9 cellular contexts compared by ENCODE assay signal in genomic region chr7:2104716-2105115, GRCh38.
DNase-seq lines count a peak whose midpoint lies in the region; ATAC-seq and TF ChIP-seq lines count a peak whose summit lies in the region.
"Had no signal": no experiment of that assay in that cellular context is flagged by ENCODE, and none has a peak within 500 bp of the region (broad histone marks: within the 10 kb centered on the region; RNA-seq: fewer than 3 reads in every experiment).

No MANE protein-coding gene starts in this region.

- H3K27me3 Mint-ChIP-seq in T-helper 17 cell (no peaks in the 10 kb centered on the region), glutamatergic neuron (ENCODE audit: unreplicated experiment) (peaks cover 23% of the 10 kb centered on the region)
- no peaks in the 10 kb centered on the region for H3K27me3 Mint-ChIP-seq in activated T-helper 2 cell treated with anti-CD3 and anti-CD28 coated beads, Interferon-gamma antibody, Interleukin-2, Interleukin-4, amounts not matched to agents 10 μg/mL and 5 μg/mL and 100 μg/mL, durations not matched to agents 14 hours and 24 hours and 36 hours (ENCODE audit: low read depth)

- POLR2A ChIA-PET in SK-N-SH (lab: Yijun Ruan, JAX): interaction anchor here (0.6 to 1.4 kb wide), 5 partner anchors 22 to 391 kb away, joined by 3 to 4 read pairs (median 3); partner anchors contain the start of gene EIF3B

- H4K20me1 ChIP-seq in SK-N-SH (ENCODE audit: insufficient read depth): no peaks in the 10 kb centered on the region

- ATAC-seq in SK-N-SH treated with all-trans-retinoic acid at 6 μM for 48 hours: no peak
- no peak for ATAC-seq in T-helper 17 cell
- no peak for ATAC-seq in stimulated activated effector memory CD8-positive, alpha-beta T cell treated with anti-CD3 and anti-CD28 coated beads, Interleukin-12 subunit alpha, Interleukin-12 subunit beta, amount 100 ng/mL, for 72 hours
- ATAC-seq in GM19452 (IDR thresholded peaks at IDR 0.05; ENCODE audit: unreplicated experiment): no peak

- no peak for TF ChIP-seq RAD21 in SK-N-SH (IDR thresholded peaks at IDR 0.05; ENCODE audit: low read length)

- H3K27ac Mint-ChIP-seq in T-helper 17 cell (peak overlapping the region; percentile 29), glutamatergic neuron (ENCODE audit: unreplicated experiment) (peak overlapping the region; percentile 92)
- H3K27ac Mint-ChIP-seq in stimulated activated effector memory CD8-positive, alpha-beta T cell treated with anti-CD3 and anti-CD28 coated beads, Interleukin-12 subunit alpha, Interleukin-12 subunit beta, amount 100 ng/mL, for 72 hours: peak overlapping the region; percentile 65
- H3K27ac Mint-ChIP-seq in activated T-helper 2 cell treated with anti-CD3 and anti-CD28 coated beads, Interferon-gamma antibody, Interleukin-2, Interleukin-4, amounts not matched to agents 10 μg/mL and 5 μg/mL and 100 μg/mL, durations not matched to agents 14 hours and 24 hours and 36 hours: no peak overlapping the region

- H3K9me3 ChIP-seq in SK-N-SH: no peaks in the 10 kb centered on the region
- H3K9me3 ChIP-seq in T-helper 17 cell (ENCODE audit: control insufficient read depth, low read length, poor library complexity, severe bottlenecking): no peaks in the 10 kb centered on the region

- CTCF ChIA-PET in SK-N-SH (lab: Yijun Ruan, JAX): interaction anchor here (0.5 to 4.9 kb wide), 38 partner anchors 9 to 519 kb away, joined by 3 to 24 read pairs (median 4); no protein-coding TSS in a partner anchor

- peaks cover 21% of the 10 kb centered on the region for H3K9me3 Mint-ChIP-seq in glutamatergic neuron (ENCODE audit: unreplicated experiment)
- H3K9me3 Mint-ChIP-seq in stimulated activated effector memory CD8-positive, alpha-beta T cell treated with anti-CD3 and anti-CD28 coated beads, Interleukin-12 subunit alpha, Interleukin-12 subunit beta, amount 100 ng/mL, for 72 hours: peaks cover 6% of the 10 kb centered on the region
- H3K9me3 Mint-ChIP-seq in activated T-helper 2 cell treated with anti-CD3 and anti-CD28 coated beads, Interferon-gamma antibody, Interleukin-2, Interleukin-4, amounts not matched to agents 10 μg/mL and 5 μg/mL and 100 μg/mL, durations not matched to agents 14 hours and 24 hours and 36 hours: no peaks in the 10 kb centered on the region

- TF ChIP-seq CTCF in SK-N-SH (IDR thresholded peaks at IDR 0.05) (no peak), glutamatergic neuron (IDR thresholded peaks at IDR 0.05; ENCODE audit: partially characterized antibody, unreplicated experiment) (no peak)

- H2AFZ ChIP-seq in SK-N-SH (ENCODE audit: low read depth): no peak overlapping the region

- H3K27ac ChIP-seq in SK-N-SH (ENCODE audit: low read depth in 2 of 2, low read length in 1 of 2): peak overlapping the region; percentile 31 to 91; a peak in 3 of 4 replicates

- no peak overlapping the region for H3K9ac ChIP-seq in SK-N-SH

- H3K36me3 Mint-ChIP-seq in T-helper 17 cell (ENCODE audit: low read depth) (no peaks in the 10 kb centered on the region), glutamatergic neuron (ENCODE audit: unreplicated experiment) (peaks cover 6% of the 10 kb centered on the region)
- peaks cover 18% of the 10 kb centered on the region for H3K36me3 Mint-ChIP-seq in stimulated activated effector memory CD8-positive, alpha-beta T cell treated with anti-CD3 and anti-CD28 coated beads, Interleukin-12 subunit alpha, Interleukin-12 subunit beta, amount 100 ng/mL, for 72 hours
- H3K36me3 Mint-ChIP-seq in activated T-helper 2 cell treated with anti-CD3 and anti-CD28 coated beads, Interferon-gamma antibody, Interleukin-2, Interleukin-4, amounts not matched to agents 10 μg/mL and 5 μg/mL and 100 μg/mL, durations not matched to agents 14 hours and 24 hours and 36 hours (ENCODE audit: low read depth): no peaks in the 10 kb centered on the region

- intact Hi-C loops in activated T-helper 2 cell treated with anti-CD3 and anti-CD28 coated beads, Interferon-gamma antibody, Interleukin-2, Interleukin-4, amounts not matched to agents 10 μg/mL and 5 μg/mL and 100 μg/mL, durations not matched to agents 14 hours and 24 hours and 36 hours (cut with micrococcal nuclease): no loop called here

- peaks cover under 1% of the 10 kb centered on the region for H3F3A ChIP-seq in SK-N-SH (replicated peaks; ENCODE audit: insufficient read depth)

- H3K79me2 ChIP-seq in SK-N-SH (ENCODE audit: insufficient read depth): no peaks in the 10 kb centered on the region

- no peak for TF ChIP-seq EP300 in SK-N-SH (IDR thresholded peaks at IDR 0.05; ENCODE audit: borderline replicate concordance in 1 of 2, low read depth in 1 of 2, low read length in 1 of 2)

- peak; percentile 75 for DNase-seq in SK-N-SH
- no peak for DNase-seq in T-helper 17 cell
- DNase-seq in glutamatergic neuron: no peak
- DNase-seq in stimulated activated effector memory CD8-positive, alpha-beta T cell treated with anti-CD3 and anti-CD28 coated beads, Interleukin-12 subunit alpha, Interleukin-12 subunit beta, amount 100 ng/mL, for 72 hours (ENCODE audit: low spot score in 2 of 2): no peak
- DNase-seq in activated T-helper 2 cell treated with anti-CD3 and anti-CD28 coated beads, Interferon-gamma antibody, Interleukin-2, Interleukin-4, amounts not matched to agents 10 μg/mL and 5 μg/mL and 100 μg/mL, durations not matched to agents 14 hours and 24 hours and 36 hours (ENCODE audit: low spot score): no peak
- no peak for DNase-seq in C1 segment of cervical spinal cord (lab: John Stamatoyannopoulos, UW)
- DNase-seq: NCI-H2029 had no signal

- H3K4me3 Mint-ChIP-seq in T-helper 17 cell (no peak overlapping the region), glutamatergic neuron (ENCODE audit: unreplicated experiment) (peak overlapping the region; percentile 54)
- H3K4me3 Mint-ChIP-seq in stimulated activated effector memory CD8-positive, alpha-beta T cell treated with anti-CD3 and anti-CD28 coated beads, Interleukin-12 subunit alpha, Interleukin-12 subunit beta, amount 100 ng/mL, for 72 hours: peak overlapping the region; percentile 22
- H3K4me3 Mint-ChIP-seq in activated T-helper 2 cell treated with anti-CD3 and anti-CD28 coated beads, Interferon-gamma antibody, Interleukin-2, Interleukin-4, amounts not matched to agents 10 μg/mL and 5 μg/mL and 100 μg/mL, durations not matched to agents 14 hours and 24 hours and 36 hours (ENCODE audit: low read depth): no peak overlapping the region

- peaks cover 18 to 81% of the 10 kb centered on the region in 2 experiments for H3K4me1 ChIP-seq in SK-N-SH (ENCODE audit: control insufficient read depth in 1 of 2, insufficient read depth in 2 of 2, low read depth in 1 of 2, low read length in 1 of 2)

- no peak overlapping the region for H3K4me2 ChIP-seq in SK-N-SH

- H3K4me3 ChIP-seq in SK-N-SH (ENCODE audit: low read depth in 2 of 2, low read length in 1 of 2): no peak overlapping the region

- no peaks in the 10 kb centered on the region for H3K36me3 ChIP-seq in SK-N-SH (replicated peaks in 1 of 2; ENCODE audit: control insufficient read depth in 1 of 2, insufficient read depth in 2 of 2, low read length in 1 of 2)

- H3K9me2 ChIP-seq in SK-N-SH: no peaks in the 10 kb centered on the region

- H3K4me1 Mint-ChIP-seq in T-helper 17 cell (peaks cover 16% of the 10 kb centered on the region), glutamatergic neuron (ENCODE audit: low read depth, unreplicated experiment) (peaks cover 57% of the 10 kb centered on the region)
- H3K4me1 Mint-ChIP-seq in stimulated activated effector memory CD8-positive, alpha-beta T cell treated with anti-CD3 and anti-CD28 coated beads, Interleukin-12 subunit alpha, Interleukin-12 subunit beta, amount 100 ng/mL, for 72 hours: peaks cover 42% of the 10 kb centered on the region
- peaks cover 17% of the 10 kb centered on the region for H3K4me1 Mint-ChIP-seq in activated T-helper 2 cell treated with anti-CD3 and anti-CD28 coated beads, Interferon-gamma antibody, Interleukin-2, Interleukin-4, amounts not matched to agents 10 μg/mL and 5 μg/mL and 100 μg/mL, durations not matched to agents 14 hours and 24 hours and 36 hours (ENCODE audit: low read depth)

- no peaks in the 10 kb centered on the region for H3K27me3 ChIP-seq in SK-N-SH (ENCODE audit: insufficient read depth)

- 88% methylated on average over 12 of the region's 14 CpGs for WGBS in SK-N-SH (ENCODE audit: low lambda C conversion rate)

TF ChIP-seq in SK-N-SH, 30 proteins besides CTCF, POLR2A, EP300 and RAD21:
- no peak for TF ChIP-seq TAF1 (IDR thresholded peaks at IDR 0.05; ENCODE audit: borderline replicate concordance, low read depth, low read length)
- TF ChIP-seq, protein P1, sequence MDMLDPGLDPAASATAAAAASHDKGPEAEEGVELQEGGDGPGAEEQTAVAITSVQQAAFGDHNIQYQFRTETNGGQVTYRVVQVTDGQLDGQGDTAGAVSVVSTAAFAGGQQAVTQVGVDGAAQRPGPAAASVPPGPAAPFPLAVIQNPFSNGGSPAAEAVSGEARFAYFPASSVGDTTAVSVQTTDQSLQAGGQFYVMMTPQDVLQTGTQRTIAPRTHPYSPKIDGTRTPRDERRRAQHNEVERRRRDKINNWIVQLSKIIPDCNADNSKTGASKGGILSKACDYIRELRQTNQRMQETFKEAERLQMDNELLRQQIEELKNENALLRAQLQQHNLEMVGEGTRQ (IDR thresholded peaks at IDR 0.05; ENCODE audit: borderline replicate concordance, low read depth, low read length): no peak

TF ChIP-seq in SK-N-SH treated with all-trans-retinoic acid at 6 μM for 48 hours, 23 proteins besides CTCF, POLR2A, EP300 and RAD21:
- TF ChIP-seq ISL1 (CRISPR knock-in tag; IDR thresholded peaks at IDR 0.05) (no peak), ZFP3 (CRISPR knock-in tag; IDR thresholded peaks at IDR 0.05) (no peak), ZNF565 (CRISPR knock-in tag; conservative IDR thresholded peaks at IDR 0.05; ENCODE audit: low read depth) (no peak)

Comparison
In these comparisons a context has a peak if more than half of its experiments do, and no peak if none do; other contexts are left out.
1. H3K4me3 Mint-ChIP-seq: peak in glutamatergic neuron (single experiment) and stimulated activated effector memory CD8-positive, alpha-beta T cell treated with anti-CD3 and anti-CD28 coated beads, Interleukin-12 subunit alpha, Interleukin-12 subunit beta, amount 100 ng/mL, for 72 hours (single experiment); none in T-helper 17 cell (single experiment) and activated T-helper 2 cell treated with anti-CD3 and anti-CD28 coated beads, Interferon-gamma antibody, Interleukin-2, Interleukin-4, amounts not matched to agents 10 μg/mL and 5 μg/mL and 100 μg/mL, durations not matched to agents 14 hours and 24 hours and 36 hours (single experiment).